Comparison of ENCODE assay signal across 22 cellular contexts in the genomic region with DNA sequence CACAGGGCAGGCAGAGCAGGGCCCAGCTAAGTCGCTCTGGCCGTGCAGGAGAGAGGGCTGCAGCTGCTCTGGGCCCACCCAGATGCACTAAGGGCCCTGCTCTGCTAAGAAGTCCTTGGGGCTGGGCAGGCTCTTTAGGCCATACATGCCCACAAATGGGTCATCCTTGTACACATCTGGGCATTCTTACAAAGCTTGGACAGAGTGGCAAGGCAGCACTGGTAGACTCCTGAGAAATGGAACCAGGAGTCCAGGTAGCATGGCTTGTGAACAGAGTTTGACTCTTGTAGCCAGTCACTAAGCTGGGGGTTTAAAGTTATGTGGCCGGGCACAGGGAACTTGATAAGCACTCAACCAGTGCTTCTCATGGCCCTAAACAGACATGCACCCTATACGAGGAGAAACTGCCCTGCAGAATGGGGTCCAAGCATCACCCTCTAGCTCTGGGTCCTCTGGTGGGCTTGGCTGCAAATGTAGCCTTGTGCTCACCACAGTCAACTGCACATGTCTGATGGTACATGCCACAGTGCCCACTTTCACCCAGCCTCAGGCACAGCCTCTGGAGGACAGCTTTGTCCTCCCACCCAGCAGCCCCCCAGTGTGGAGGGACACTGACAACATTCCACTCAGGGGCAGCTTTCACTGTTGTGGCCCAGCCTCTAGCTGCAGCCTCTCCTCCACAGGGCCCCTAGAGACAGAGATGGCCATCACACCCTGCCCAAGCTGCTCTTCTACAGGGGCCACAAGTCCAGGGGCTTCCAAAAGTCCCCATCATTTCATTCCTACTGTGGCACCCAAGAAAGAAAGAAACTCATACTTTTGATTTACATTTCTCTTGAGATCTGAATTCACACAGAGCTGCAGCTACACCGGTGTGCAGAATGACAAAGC.
"Had no signal": no experiment of that assay in that cellular context is flagged by ENCODE, and none has a peak within 500 bp of the region (broad histone marks: within the 10 kb centered on the region; RNA-seq: fewer than 3 reads in every experiment).

No MANE protein-coding gene starts in this region.

- H3K27ac ChIP-seq: colonic mucosa, skin epidermis, suprapubic skin, tibial artery had no signal

- H3K27me3 ChIP-seq: colonic mucosa, suprapubic skin, tibial artery had no signal

- H3K4me1 ChIP-seq: colonic mucosa, suprapubic skin, tibial artery had no signal

- DNase-seq: activated CD4-positive, alpha-beta T cell treated with anti-CD3 and anti-CD28 coated beads for 36 hours; activated CD4-positive, CD25-positive, alpha-beta regulatory T cell; activated CD8-positive, alpha-beta memory T cell treated with anti-CD3 and anti-CD28 coated beads, Interleukin-2, amount 10 ng/mL, durations not matched to agents 7 days and 5 days; activated CD8-positive, alpha-beta T cell treated with anti-CD3 and anti-CD28 coated beads, Interleukin-2, amount 10 ng/mL, durations not matched to agents 7 days and 5 days; activated naive CD4-positive, alpha-beta T cell treated with anti-CD3 and anti-CD28 coated beads for 36 hours; activated T-cell treated with anti-CD3 and anti-CD28 coated beads, Interleukin-2, amount 50 U/mL, for 48 hours; anterior cingulate cortex; cerebellar nuclear complex; colonic mucosa; effector CD8-positive, alpha-beta T cell; naive thymus-derived CD4-positive, alpha-beta T cell; stimulated activated CD4-positive, alpha-beta T cell treated with anti-CD3 and anti-CD28 coated beads, Interleukin-4, amount 100 ng/mL, for 24 hours; T-helper 1 cell had no signal

- H3K9me3 ChIP-seq: colonic mucosa, suprapubic skin, tibial artery had no signal

- ATAC-seq: activated CD4-positive, alpha-beta T cell treated with anti-CD3 and anti-CD28 coated beads for 36 hours; activated CD8-positive, alpha-beta memory T cell treated with anti-CD3 and anti-CD28 coated beads, Interleukin-2, amount 10 ng/mL, durations not matched to agents 7 days and 5 days; activated CD8-positive, alpha-beta T cell treated with anti-CD3 and anti-CD28 coated beads, Interleukin-2, amount 10 ng/mL, durations not matched to agents 7 days and 5 days; naive thymus-derived CD4-positive, alpha-beta T cell; sciatic nerve; stimulated activated memory B cell treated with anti-CD40 and anti-IgM and Interleukin-4, amounts not matched to agents 10 μg/mL and 1 μg/mL and 100 μg/mL, for 72 hours had no signal

- FAIRE-seq: endometrium, frontal cortex, islet of Langerhans, urothelium cell line had no signal

- H3K4me3 ChIP-seq: colonic mucosa, skin epidermis, suprapubic skin, tibial artery had no signal
